Comparison of ENCODE assay signal across 10 cellular contexts in the genomic region with DNA sequence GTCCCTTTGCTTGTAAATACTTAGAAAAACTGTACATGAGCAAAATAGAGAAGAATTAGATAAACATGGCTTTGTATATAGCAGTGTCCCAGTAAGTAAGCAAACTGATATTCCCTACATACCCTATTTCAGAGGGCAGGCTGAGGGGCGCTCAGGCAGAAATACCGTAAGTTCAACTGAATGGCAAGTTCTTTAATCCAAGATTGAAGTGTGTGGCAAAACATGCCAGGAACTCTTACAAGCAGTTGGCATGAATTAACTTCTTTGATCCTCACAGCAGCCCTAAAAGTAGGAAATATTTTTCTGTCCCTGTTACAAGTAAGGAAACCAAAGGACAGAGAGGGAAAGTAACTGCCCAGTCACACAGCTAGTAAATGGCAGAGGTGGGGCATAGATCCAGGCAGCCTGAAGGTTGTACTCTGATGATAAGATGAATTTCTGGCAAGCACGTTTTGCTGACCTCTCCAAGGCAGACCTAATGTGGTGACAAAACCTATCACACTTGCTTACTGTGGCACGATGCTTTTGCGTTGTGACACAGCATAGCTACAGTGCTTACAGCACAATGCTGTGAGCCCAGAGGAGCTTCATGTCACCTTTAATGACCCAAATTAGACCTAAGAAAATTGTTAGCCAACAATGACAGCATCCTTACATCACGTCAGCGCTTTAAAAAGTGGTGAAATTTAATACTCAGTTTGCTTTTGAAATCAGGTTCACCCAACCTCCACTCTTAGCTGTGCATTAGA. TPM values are rescaled to one million over a fixed set of nuclear protein-coding genes. Genes with fewer than 3 reads are reported as not detected.
DNase-seq lines count a peak whose midpoint lies in the region; ATAC-seq, FAIRE-seq and TF ChIP-seq lines count a peak whose summit lies in the region.
"Had no signal": no experiment of that assay in that cellular context is flagged by ENCODE, and none has a peak within 500 bp of the region (broad histone marks: within the 10 kb centered on the region; RNA-seq: fewer than 3 reads in every experiment).

No MANE protein-coding gene starts in this region.

- TF ChIP-seq CTCF in A549 (IDR thresholded peaks at IDR 0.05) (no peak), choroid plexus epithelial cell (conservative IDR thresholded peaks at IDR 0.05; ENCODE audit: low read depth, low read length) (no peak), SK-N-SH (IDR thresholded peaks at IDR 0.05) (no peak), testis (IDR thresholded peaks at IDR 0.05) (no peak)
- no peak for TF ChIP-seq CTCF in activated CD8-positive, alpha-beta T cell treated with anti-CD3 and anti-CD28 coated beads for 36 hours (IDR thresholded peaks at IDR 0.05)

- TF ChIP-seq RAD21 in A549 (conservative IDR thresholded peaks at IDR 0.05 in 1 of 2, IDR thresholded peaks at IDR 0.05 in 1 of 2), result no peak
- no peak for TF ChIP-seq RAD21 in SK-N-SH (IDR thresholded peaks at IDR 0.05; ENCODE audit: low read length)

- no peak overlapping the region for H3K9ac ChIP-seq in SK-N-SH

- H3K36me3 Mint-ChIP-seq in IgD-negative memory B cell, result peaks cover 2% of the 10 kb centered on the region
- H3K36me3 Mint-ChIP-seq in activated CD8-positive, alpha-beta T cell treated with anti-CD3 and anti-CD28 coated beads for 36 hours (ENCODE audit: low read depth), result no peaks in the 10 kb centered on the region

- CTCF ChIA-PET in A549 (lab: Yijun Ruan, JAX), result interaction anchor here (1.4 to 4.0 kb wide), 5 partner anchors 9 to 81 kb away, joined by 3 to 28 read pairs (median 9); no protein-coding TSS in a partner anchor
- CTCF ChIA-PET in SK-N-SH (lab: Yijun Ruan, JAX), result interaction anchor here (1.7 to 3.2 kb wide), 2 partner anchors 9 to 57 kb away, joined by 4 to 23 read pairs; no protein-coding TSS in a partner anchor
- CTCF ChIA-PET in activated CD8-positive, alpha-beta T cell treated with anti-CD3 and anti-CD28 coated beads for 36 hours (lab: Charles Lee), result interaction anchor here (3.7 kb wide), 1 partner anchor 10 kb away, joined by 24 read pairs; no protein-coding TSS in a partner anchor

- FAIRE-seq in A549 (lab: Jason Lieb, UNC), result no peak

- H3K36me3 ChIP-seq in muscle layer of duodenum (ENCODE audit: control insufficient read depth in 1 of 2, insufficient read depth in 2 of 2, low read length in 2 of 2), result no peaks in the 10 kb centered on the region
- H3K36me3 ChIP-seq in SK-N-SH (replicated peaks in 1 of 2; ENCODE audit: control insufficient read depth in 1 of 2, insufficient read depth in 2 of 2, low read length in 1 of 2), result no peaks in the 10 kb centered on the region
- no peaks in the 10 kb centered on the region for H3K36me3 ChIP-seq in testis (ENCODE audit: low read depth, missing control alignments)

- ATAC-seq in A549, result peak in 1 of 2 experiments; percentile 2; a peak in 1 of 6 replicates
- ATAC-seq in activated CD8-positive, alpha-beta T cell treated with anti-CD3 and anti-CD28 coated beads for 36 hours, result no peak

- POLR2A ChIA-PET in A549 (lab: Yijun Ruan, JAX), result interaction anchor here (0.6 to 1.3 kb wide), 3 partner anchors 8 to 90 kb away, joined by 3 to 4 read pairs (median 4); no protein-coding TSS in a partner anchor
- POLR2A ChIA-PET in SK-N-SH (lab: Yijun Ruan, JAX), result no interaction called here
- POLR2A ChIA-PET in activated CD8-positive, alpha-beta T cell treated with anti-CD3 and anti-CD28 coated beads for 36 hours (lab: Charles Lee), result interaction anchor here (1.5 kb wide), 1 partner anchor 8 kb away, joined by 7 read pairs; no protein-coding TSS in a partner anchor

- H3K27me3 ChIP-seq in muscle layer of duodenum (ENCODE audit: low read depth, low read length) (no peaks in the 10 kb centered on the region), SK-N-SH (ENCODE audit: insufficient read depth) (no peaks in the 10 kb centered on the region; the same call in 1 of the 2 replicates), testis (no peaks in the 10 kb centered on the region)

- DNase-seq in A549 (ENCODE audit: low read depth in 1 of 2, low spot score in 1 of 2), result peak in 1 of 2 experiments; percentile 43
- DNase-seq in choroid plexus epithelial cell (ENCODE audit: low read depth), result peak; percentile 37
- DNase-seq in SK-N-SH, result no peak
- no peak for DNase-seq in activated CD8-positive, alpha-beta T cell treated with anti-CD3 and anti-CD28 coated beads for 36 hours
- no peak for DNase-seq in GOT3 (lab: John Stamatoyannopoulos, UW)
- DNase-seq in testis, result no peak
- DNase-seq: activated naive CD4-positive, alpha-beta T cell; SW 1271 had no signal

- H3K4me1 Mint-ChIP-seq in IgD-negative memory B cell, result peaks cover 28 to 43% (median 41%) of the 10 kb centered on the region in 3 donors
- peaks cover 54% of the 10 kb centered on the region for H3K4me1 Mint-ChIP-seq in activated CD8-positive, alpha-beta T cell treated with anti-CD3 and anti-CD28 coated beads for 36 hours (ENCODE audit: low read depth)

- H3K9me3 Mint-ChIP-seq in IgD-negative memory B cell, result peaks cover 0 to 2% (median 0%) of the 10 kb centered on the region in 3 donors
- H3K9me3 Mint-ChIP-seq in activated CD8-positive, alpha-beta T cell treated with anti-CD3 and anti-CD28 coated beads for 36 hours, result no peaks in the 10 kb centered on the region

- H3K79me2 ChIP-seq in SK-N-SH (ENCODE audit: insufficient read depth), result no peaks in the 10 kb centered on the region

- H3K9me3 ChIP-seq in A549, result no peaks in the 10 kb centered on the region
- H3K9me3 ChIP-seq in muscle layer of duodenum (ENCODE audit: control insufficient read depth in 1 of 2, low read length in 2 of 2), result no peaks in the 10 kb centered on the region
- H3K9me3 ChIP-seq in SK-N-SH, result no peaks in the 10 kb centered on the region
- no peaks in the 10 kb centered on the region for H3K9me3 ChIP-seq in testis

- H3F3A ChIP-seq in SK-N-SH (replicated peaks; ENCODE audit: insufficient read depth), result no peaks in the 10 kb centered on the region

- H3K9me2 ChIP-seq in SK-N-SH, result no peaks in the 10 kb centered on the region

- H2AFZ ChIP-seq in SK-N-SH (ENCODE audit: low read depth), result no peak overlapping the region

- 46% methylated on average over 7 of the region's 7 CpGs for WGBS in A549 (ENCODE audit: missing lambda C conversion rate)
- WGBS in SK-N-SH (ENCODE audit: low lambda C conversion rate), result 44% methylated on average over 7 of the region's 7 CpGs
- WGBS in testis, 2 donors, result 54 to 61% methylated on average over 7 of the region's 7 CpGs

- H3K27me3 Mint-ChIP-seq in IgD-negative memory B cell, result no peaks in the 10 kb centered on the region
- no peaks in the 10 kb centered on the region for H3K27me3 Mint-ChIP-seq in activated CD8-positive, alpha-beta T cell treated with anti-CD3 and anti-CD28 coated beads for 36 hours

- no peaks in the 10 kb centered on the region for H4K20me1 ChIP-seq in SK-N-SH (ENCODE audit: insufficient read depth)

- H3K4me1 ChIP-seq in A549, result peaks cover 71% of the 10 kb centered on the region
- peaks cover 29 to 30% of the 10 kb centered on the region in 2 donors for H3K4me1 ChIP-seq in muscle layer of duodenum (ENCODE audit: control insufficient read depth in 1 of 2, insufficient read depth in 2 of 2, low read length in 2 of 2)
- peaks cover 2 to 6% of the 10 kb centered on the region in 2 experiments; a peak in 2 of 4 replicates for H3K4me1 ChIP-seq in SK-N-SH (ENCODE audit: control insufficient read depth in 1 of 2, insufficient read depth in 2 of 2, low read depth in 1 of 2, low read length in 1 of 2)
- peaks cover 33% of the 10 kb centered on the region for H3K4me1 ChIP-seq in testis

- peak overlapping the region in 3 of 4 donors; percentile 13 to 86 (median 67) for H3K4me3 Mint-ChIP-seq in IgD-negative memory B cell
- H3K4me3 Mint-ChIP-seq in activated CD8-positive, alpha-beta T cell treated with anti-CD3 and anti-CD28 coated beads for 36 hours, result no peak overlapping the region

- peak overlapping the region; percentile 94 to 97 (median 96) for H3K27ac Mint-ChIP-seq in IgD-negative memory B cell
- H3K27ac Mint-ChIP-seq in activated CD8-positive, alpha-beta T cell treated with anti-CD3 and anti-CD28 coated beads for 36 hours, result no peak overlapping the region

- no peak for TF ChIP-seq EP300 in A549 (IDR thresholded peaks at IDR 0.05)
- TF ChIP-seq EP300 in SK-N-SH (IDR thresholded peaks at IDR 0.05; ENCODE audit: borderline replicate concordance in 1 of 2, low read depth in 1 of 2, low read length in 1 of 2), result no peak

- intact Hi-C loops in activated CD8-positive, alpha-beta T cell treated with anti-CD3 and anti-CD28 coated beads for 36 hours (cut with micrococcal nuclease), result no loop called here
- intact Hi-C loops in testis (cut with DNase I; ENCODE audit: low total_unique reads), result no loop called here

- peak overlapping the region; percentile 28 to 79; a peak in 4 of 6 replicates for H3K27ac ChIP-seq in A549
- H3K27ac ChIP-seq in muscle layer of duodenum (ENCODE audit: low read length), result peak overlapping the region; percentile 92
- no peak overlapping the region; a peak in 1 of 4 replicates for H3K27ac ChIP-seq in SK-N-SH (ENCODE audit: low read depth in 2 of 2, low read length in 1 of 2)
- peak overlapping the region in 1 of 2 donors; percentile 28 for H3K27ac ChIP-seq in testis

- TF ChIP-seq POLR2A in A549 (IDR thresholded peaks at IDR 0.05; ENCODE audit: low read length) (no peak), testis (IDR thresholded peaks at IDR 0.05) (no peak)

- H3K4me3 ChIP-seq in A549, result no peak overlapping the region
- H3K4me3 ChIP-seq in choroid plexus epithelial cell (ENCODE audit: low read depth, low read length), result no peak overlapping the region
- no peak overlapping the region for H3K4me3 ChIP-seq in muscle layer of duodenum (ENCODE audit: low read depth in 1 of 2, low read length in 2 of 2)
- H3K4me3 ChIP-seq in SK-N-SH (ENCODE audit: low read depth in 2 of 2, low read length in 1 of 2), result no peak overlapping the region
- no peak overlapping the region for H3K4me3 ChIP-seq in testis

- peak overlapping the region; percentile 72 for H3K4me2 ChIP-seq in A549
- no peak overlapping the region for H3K4me2 ChIP-seq in SK-N-SH

RNA-seq across cellular contexts. Expression of gene THEM4, which starts 35.0 kb away (rescaled TPM):
- polyA plus RNA-seq in A549 (2011; rRNA removed) (28.1 and 32.3 TPM in 2 replicates), A549 (2017; fragmentation: RNase III; extraction: RNeasy Plus Mini Kit Qiagen cat#74134 plus additional on column Dnase treatment) (16.6 to 19.6 TPM (median 19.0 TPM) in 3 replicates), IgD-negative memory B cell (23.6 TPM), SK-N-SH (2012; rRNA removed) (10.1 and 14.1 TPM in 2 replicates), testis (ENCODE audit: insufficient read depth, low read depth, low replicate concordance) (33.5 TPM)
- 14.1 and 16.5 TPM in 2 replicates for polyA plus RNA-seq in A549 (2012; cell fraction: cytosol; rRNA removed)
- 6.7 and 12.5 TPM in 2 replicates for polyA plus RNA-seq in A549 (2012; cell fraction: nucleus; rRNA removed)
- 11.6 and 15.6 TPM in 2 replicates for polyA minus RNA-seq in A549 (2011; rRNA and poly(A)+ RNA removed)
- 13.2 and 14.4 TPM in 2 replicates for polyA plus RNA-seq in SK-N-SH (2012; cell fraction: cytosol; rRNA removed)
- polyA plus RNA-seq in SK-N-SH (2012; cell fraction: nucleus; rRNA removed), result 9.5 and 16.7 TPM in 2 replicates
- total RNA-seq in activated CD8-positive, alpha-beta T cell treated with anti-CD3 and anti-CD28 coated beads for 36 hours, result 10 to 100 TPM; 19.9 to 22.0 TPM
- total RNA-seq in testis, result 10 to 100 TPM; 35.0 to 42.0 TPM

RNA-seq across cellular contexts. Expression of gene S100A10, which starts 49.4 kb away (rescaled TPM):
- polyA plus RNA-seq in A549 (2011; rRNA removed) (505 and 515 TPM in 2 replicates), A549 (2017; fragmentation: RNase III; extraction: RNeasy Plus Mini Kit Qiagen cat#74134 plus additional on column Dnase treatment) (2,059 to 2,476 TPM (median 2,077 TPM) in 3 replicates), IgD-negative memory B cell (459 TPM), SK-N-SH (2012; rRNA removed) (141 and 161 TPM in 2 replicates), testis (ENCODE audit: insufficient read depth, low read depth, low replicate concordance) (364 TPM)
- 323 and 344 TPM in 2 replicates for polyA plus RNA-seq in A549 (2012; cell fraction: cytosol; rRNA removed)
- polyA plus RNA-seq in A549 (2012; cell fraction: nucleus; rRNA removed), result 72.0 and 86.0 TPM in 2 replicates
- polyA minus RNA-seq in A549 (2011; rRNA and poly(A)+ RNA removed), result 228 and 259 TPM in 2 replicates
- 216 and 299 TPM in 2 replicates for polyA plus RNA-seq in SK-N-SH (2012; cell fraction: cytosol; rRNA removed)
- polyA plus RNA-seq in SK-N-SH (2012; cell fraction: nucleus; rRNA removed), result 49.3 and 52.3 TPM in 2 replicates
- total RNA-seq in activated CD8-positive, alpha-beta T cell treated with anti-CD3 and anti-CD28 coated beads for 36 hours, result 100 to 1,000 TPM; 208 to 220 TPM
- total RNA-seq in testis, result 100 to 1,000 TPM in 1 of 2 donors, 10 to 100 TPM in 1; 92.4 to 110 TPM

Comparison
In these comparisons a context has a peak if more than half of its experiments do, and no peak if none do; other contexts are left out.
1. H3K27ac ChIP-seq: peak in A549 (2 of 2) and muscle layer of duodenum (single experiment); none in SK-N-SH (0 of 2).